Comparison of ENCODE assay signal across 8 cellular contexts in genomic region chr17:7479389-7480192, GRCh38. TPM values are rescaled to one million over a fixed set of nuclear protein-coding genes. Genes with fewer than 3 reads are reported as not detected.
DNase-seq lines count a peak whose midpoint lies in the region; ATAC-seq and TF ChIP-seq lines count a peak whose summit lies in the region.

Gene ZBTB4 (minus strand): TSS chr17:7479631. CDS start chr17:7466801, 12,830 bp downstream.

- peak; percentile 57 for DNase-seq in DMS 273 (lab: John Stamatoyannopoulos, UW; ENCODE audit: unreplicated experiment)
- no peak for DNase-seq in DMS 273 treated with DMSO at 0.1 percent for 48 hours (lab: John Stamatoyannopoulos, UW)
- DNase-seq in PC-3 = peak; percentile 37
- DNase-seq in activated effector memory CD4-positive, alpha-beta T cell treated with anti-CD3 and anti-CD28 coated beads, Interleukin-2, amount 50 U/mL, for 16 hours = peak; percentile 88
- DNase-seq in fibroblast of villous mesenchyme (ENCODE audit: low read depth) = peak; percentile 51
- peak; percentile 73 for DNase-seq in natural killer cell treated with Interleukin-12 subunit alpha and Interleukin-12 subunit beta and Interleukin-15 and Interleukin-18, amount 100 ng/mL, for 72 hours (ENCODE audit: low spot score)
- no peak for DNase-seq in NCI-H526 treated with DMSO at 0.1 percent for 48 hours (lab: John Stamatoyannopoulos, UW)

- ATAC-seq in PC-3 = peak; percentile 9
- peak; percentile 1 to 17 for ATAC-seq in natural killer cell treated with Interleukin-12 subunit alpha and Interleukin-12 subunit beta and Interleukin-15 and Interleukin-18, amount 100 ng/mL, for 72 hours

- no peaks in the 10 kb centered on the region for H3K36me3 ChIP-seq in PC-3 (ENCODE audit: low read depth, low read length)

- intact Hi-C loops in PC-3 (cut with micrococcal nuclease) = loop anchor here (5.0 kb wide), 1 partner anchor 217 kb away; the partner anchor contains the start of gene CLDN7

- no peaks in the 10 kb centered on the region for H3K27me3 ChIP-seq in PC-3 (ENCODE audit: low read length)

- H3K9me2 ChIP-seq in PC-3 (replicated peaks; ENCODE audit: low read length) = no peaks in the 10 kb centered on the region

- H3K9me3 ChIP-seq in PC-3 (ENCODE audit: low read length) = no peaks in the 10 kb centered on the region

- H3K4me3 Mint-ChIP-seq in natural killer cell treated with Interleukin-12 subunit alpha and Interleukin-12 subunit beta and Interleukin-15 and Interleukin-18, amount 100 ng/mL, for 72 hours = peak within 1 kb of the TSS; percentile 93

- H3K79me2 ChIP-seq in PC-3 (ENCODE audit: low read length) = peaks cover 59% of the 10 kb centered on the region

- H3K4me1 Mint-ChIP-seq in natural killer cell treated with Interleukin-12 subunit alpha and Interleukin-12 subunit beta and Interleukin-15 and Interleukin-18, amount 100 ng/mL, for 72 hours (ENCODE audit: low read depth in 2 of 2) = peaks cover 57 to 58% of the 10 kb centered on the region in 2 donors

- H3F3A ChIP-seq in PC-3 (ENCODE audit: low read length, unreplicated experiment) = no peaks in the 10 kb centered on the region

- H3K27ac ChIP-seq in PC-3 (ENCODE audit: low read length) (peak within 1 kb of the TSS; percentile 62), temporal lobe (ENCODE audit: low read depth, low read length) (peak within 1 kb of the TSS; percentile 99)

- BruUV-seq in PC-3 (replicated peaks; lab: Mats Ljungman, UMichigan) = no TSS peak

- H4K20me1 ChIP-seq in PC-3 (ENCODE audit: low read length) = no peaks in the 10 kb centered on the region

- H3K4me1 ChIP-seq in PC-3 (ENCODE audit: insufficient read depth, low read length) = peaks cover 33% of the 10 kb centered on the region

- TF ChIP-seq CTCF in PC-3 (conservative IDR thresholded peaks at IDR 0.05; ENCODE audit: low read depth, low read length) (no peak), fibroblast of villous mesenchyme (IDR thresholded peaks at IDR 0.05; ENCODE audit: insufficient read depth, low read depth, low read length) (no peak)

- POLR2A ChIA-PET in PC-3 (lab: Charles Lee; ENCODE audit: unreplicated experiment) = interaction anchor here (0.6 kb wide), 1 partner anchor 111 kb away, joined by 4 read pairs; no protein-coding TSS in a partner anchor

- H3K4me3 ChIP-seq in PC-3 (ENCODE audit: low read length) = peak within 1 kb of the TSS; percentile 82
- H3K4me3 ChIP-seq in fibroblast of villous mesenchyme (ENCODE audit: low read depth, low read length) = peak within 1 kb of the TSS; percentile 75

- H3K4me2 ChIP-seq in PC-3 (ENCODE audit: low read length) = peak within 1 kb of the TSS; percentile 95

- no peaks in the 10 kb centered on the region for H3K9me3 Mint-ChIP-seq in natural killer cell treated with Interleukin-12 subunit alpha and Interleukin-12 subunit beta and Interleukin-15 and Interleukin-18, amount 100 ng/mL, for 72 hours

- H3K27me3 Mint-ChIP-seq in natural killer cell treated with Interleukin-12 subunit alpha and Interleukin-12 subunit beta and Interleukin-15 and Interleukin-18, amount 100 ng/mL, for 72 hours = no peaks in the 10 kb centered on the region

- H2AFZ ChIP-seq in PC-3 (ENCODE audit: low read length) = peak within 1 kb of the TSS; percentile 84

- H3K36me3 Mint-ChIP-seq in natural killer cell treated with Interleukin-12 subunit alpha and Interleukin-12 subunit beta and Interleukin-15 and Interleukin-18, amount 100 ng/mL, for 72 hours = peaks cover under 1% of the 10 kb centered on the region

- H3K9ac ChIP-seq in PC-3 (ENCODE audit: low read length) = peak within 1 kb of the TSS; percentile 85

- H3K27ac Mint-ChIP-seq in natural killer cell treated with Interleukin-12 subunit alpha and Interleukin-12 subunit beta and Interleukin-15 and Interleukin-18, amount 100 ng/mL, for 72 hours = peak within 1 kb of the TSS; percentile 98

- CTCF ChIA-PET in PC-3 (lab: Charles Lee) = interaction anchor here (0.6 kb wide), 1 partner anchor 25 kb away, joined by 6 read pairs; no protein-coding TSS in a partner anchor

RNA-seq across cellular contexts. Expression of gene ZBTB4, which starts in this region (rescaled TPM):
- total RNA-seq in PC-3 (2014; rRNA removed) = 14.7 and 18.4 TPM in 2 replicates
- total RNA-seq in fibroblast of villous mesenchyme = 30.0 and 37.1 TPM in 2 replicates
- 10 to 100 TPM; 19.7 to 26.1 TPM for total RNA-seq in natural killer cell treated with Interleukin-12 subunit alpha and Interleukin-12 subunit beta and Interleukin-15 and Interleukin-18, amount 100 ng/mL, for 72 hours
- total RNA-seq in temporal lobe = 14.3 TPM

Comparison
In these comparisons a context has a peak if more than half of its experiments do, and no peak if none do; other contexts are left out.
1. DNase-seq: peak in DMS 273 (single experiment), PC-3 (single experiment), activated effector memory CD4-positive, alpha-beta T cell treated with anti-CD3 and anti-CD28 coated beads, Interleukin-2, amount 50 U/mL, for 16 hours (single experiment), fibroblast of villous mesenchyme (single experiment) and natural killer cell treated with Interleukin-12 subunit alpha and Interleukin-12 subunit beta and Interleukin-15 and Interleukin-18, amount 100 ng/mL, for 72 hours (single experiment); none in DMS 273 treated with DMSO at 0.1 percent for 48 hours (single experiment) and NCI-H526 treated with DMSO at 0.1 percent for 48 hours (single experiment).